In the genomic region with DNA sequence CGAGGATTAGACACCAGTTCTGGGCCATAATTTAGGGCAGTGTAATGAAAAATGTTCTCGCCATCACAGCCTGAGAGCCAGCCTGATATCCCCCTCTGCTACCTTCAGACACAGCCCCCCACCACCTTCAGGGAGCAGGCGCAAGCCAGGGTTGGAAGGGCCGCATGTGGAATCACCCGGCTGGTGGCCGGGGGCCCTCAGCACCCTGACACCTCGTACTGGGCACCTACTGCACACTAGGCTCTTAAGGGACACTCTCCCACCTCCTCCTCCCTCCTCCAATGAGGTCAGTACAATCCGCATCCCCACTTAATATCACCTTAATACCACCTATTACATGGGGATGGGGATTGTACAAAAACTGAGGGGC, we compare ENCODE assay signal across 24 cellular contexts. TPM values are rescaled to one million over a fixed set of nuclear protein-coding genes. Genes with fewer than 3 reads are reported as not detected.
DNase-seq lines count a peak whose midpoint lies in the region; ATAC-seq, FAIRE-seq and TF ChIP-seq lines count a peak whose summit lies in the region.
"Had no signal": no experiment of that assay in that cellular context is flagged by ENCODE, and none has a peak within 500 bp of the region (broad histone marks: within the 10 kb centered on the region; RNA-seq: fewer than 3 reads in every experiment).

No MANE protein-coding gene starts in this region.

- TF ChIP-seq CTCF in natural killer cell (IDR thresholded peaks at IDR 0.05) (no peak), endodermal cell (conservative IDR thresholded peaks at IDR 0.05) (no peak), neural progenitor cell (IDR thresholded peaks at IDR 0.05) (no peak)

- H3K9me3 ChIP-seq in endodermal cell (ENCODE audit: control insufficient read depth, low read length) (peaks cover 5% of the 10 kb centered on the region), neural progenitor cell (ENCODE audit: low read depth) (no peaks in the 10 kb centered on the region)

- H3K9me3 Mint-ChIP-seq in natural killer cell treated with Interleukin-12 subunit alpha and Interleukin-12 subunit beta and Interleukin-15 and Interleukin-18, amount 100 ng/mL, for 72 hours = no peaks in the 10 kb centered on the region
- H3K9me3 Mint-ChIP-seq in natural killer cell = no peaks in the 10 kb centered on the region
- peaks cover 8% of the 10 kb centered on the region for H3K9me3 Mint-ChIP-seq in endodermal cell
- peaks cover 5% of the 10 kb centered on the region for H3K9me3 Mint-ChIP-seq in neural progenitor cell
- H3K9me3 Mint-ChIP-seq in activated CD4-positive, alpha-beta T cell treated with anti-CD3 and anti-CD28 coated beads for 36 hours (ENCODE audit: low read depth) = peaks cover 5% of the 10 kb centered on the region
- H3K9me3 Mint-ChIP-seq: CD4-positive, alpha-beta T cell had no signal

- FAIRE-seq in urothelium cell line (lab: Jason Lieb, UNC) = peak; percentile 9
- FAIRE-seq: A549, GM12891, GM19239, H54 had no signal

- POLR2A ChIA-PET in activated CD4-positive, alpha-beta T cell treated with anti-CD3 and anti-CD28 coated beads for 36 hours (lab: Charles Lee) = no interaction called here

- peaks cover 21% of the 10 kb centered on the region for H3K36me3 ChIP-seq in endodermal cell (ENCODE audit: control insufficient read depth, insufficient read depth, low read length)
- no peaks in the 10 kb centered on the region for H3K36me3 ChIP-seq in neural progenitor cell

- H3K4me3 ChIP-seq in endodermal cell (ENCODE audit: low read length) (no peak overlapping the region), neural progenitor cell (no peak overlapping the region)
- H3K4me3 ChIP-seq: A549, GM23248 had no signal

- no peaks in the 10 kb centered on the region for H3K79me2 ChIP-seq in neural progenitor cell (ENCODE audit: low read depth)

- H3K9ac ChIP-seq in endodermal cell (ENCODE audit: extremely low read depth, low read length, poor library complexity, severe bottlenecking) (no peak overlapping the region), neural progenitor cell (no peak overlapping the region)
- H3K9ac ChIP-seq: GM23248 had no signal

- CTCF ChIA-PET in activated CD4-positive, alpha-beta T cell treated with anti-CD3 and anti-CD28 coated beads for 36 hours (lab: Charles Lee) = no interaction called here

- intact Hi-C loops in natural killer cell (cut with micrococcal nuclease) = no loop called here
- intact Hi-C loops in activated CD4-positive, alpha-beta T cell treated with anti-CD3 and anti-CD28 coated beads for 36 hours (cut with DNase I, micrococcal nuclease) = no loop called here

- no peaks in the 10 kb centered on the region for H3K36me3 Mint-ChIP-seq in natural killer cell treated with Interleukin-12 subunit alpha and Interleukin-12 subunit beta and Interleukin-15 and Interleukin-18, amount 100 ng/mL, for 72 hours
- no peaks in the 10 kb centered on the region for H3K36me3 Mint-ChIP-seq in natural killer cell
- peaks cover 38% of the 10 kb centered on the region for H3K36me3 Mint-ChIP-seq in endodermal cell (ENCODE audit: low read depth)
- peaks cover 38% of the 10 kb centered on the region for H3K36me3 Mint-ChIP-seq in neural progenitor cell
- no peaks in the 10 kb centered on the region for H3K36me3 Mint-ChIP-seq in activated CD4-positive, alpha-beta T cell treated with anti-CD3 and anti-CD28 coated beads for 36 hours (ENCODE audit: low read depth)
- H3K36me3 Mint-ChIP-seq: IgD-negative memory B cell had no signal

- H4K20me1 ChIP-seq in neural progenitor cell (ENCODE audit: low read depth) = peaks cover 19% of the 10 kb centered on the region

- H3K27me3 ChIP-seq in endodermal cell (ENCODE audit: control insufficient read depth, insufficient read depth, low read length, poor library complexity, severe bottlenecking) = peaks cover 41% of the 10 kb centered on the region
- no peaks in the 10 kb centered on the region for H3K27me3 ChIP-seq in neural progenitor cell

- ATAC-seq in natural killer cell treated with Interleukin-12 subunit alpha and Interleukin-12 subunit beta and Interleukin-15 and Interleukin-18, amount 100 ng/mL, for 72 hours = no peak
- ATAC-seq in natural killer cell = no peak
- no peak for ATAC-seq in activated CD4-positive, alpha-beta T cell treated with anti-CD3 and anti-CD28 coated beads for 36 hours
- ATAC-seq: A549 had no signal

- WGBS in endodermal cell (ENCODE audit: insufficient coverage in 1 of 2, insufficient read length in 1 of 2), 2 experiments = 94 to 100% methylated on average over 1 to 8 of the region's 8 CpGs

- no peak overlapping the region for H2AFZ ChIP-seq in neural progenitor cell (replicated peaks)
- H2AFZ ChIP-seq: GM23248 had no signal

- peaks cover 34% of the 10 kb centered on the region for H3F3A ChIP-seq in neural progenitor cell (ENCODE audit: low read depth)

- no peak overlapping the region for H3K4me3 Mint-ChIP-seq in natural killer cell treated with Interleukin-12 subunit alpha and Interleukin-12 subunit beta and Interleukin-15 and Interleukin-18, amount 100 ng/mL, for 72 hours
- H3K4me3 Mint-ChIP-seq in natural killer cell = no peak overlapping the region
- no peak overlapping the region for H3K4me3 Mint-ChIP-seq in endodermal cell
- H3K4me3 Mint-ChIP-seq in neural progenitor cell = peak overlapping the region; percentile 72
- no peak overlapping the region for H3K4me3 Mint-ChIP-seq in activated CD4-positive, alpha-beta T cell treated with anti-CD3 and anti-CD28 coated beads for 36 hours
- H3K4me3 Mint-ChIP-seq: CD4-positive, alpha-beta T cell; HFFc6; IgD-negative memory B cell had no signal

- peak overlapping the region; percentile 63 for H3K4me2 ChIP-seq in neural progenitor cell
- H3K4me2 ChIP-seq: A549 had no signal

- H3K27ac Mint-ChIP-seq in natural killer cell treated with Interleukin-12 subunit alpha and Interleukin-12 subunit beta and Interleukin-15 and Interleukin-18, amount 100 ng/mL, for 72 hours = no peak overlapping the region
- H3K27ac Mint-ChIP-seq in natural killer cell (no peak overlapping the region), endodermal cell (peak overlapping the region; percentile 26), neural progenitor cell (peak overlapping the region; percentile 78)
- H3K27ac Mint-ChIP-seq in activated CD4-positive, alpha-beta T cell treated with anti-CD3 and anti-CD28 coated beads for 36 hours = no peak overlapping the region
- H3K27ac Mint-ChIP-seq: CD4-positive, alpha-beta T cell; HFFc6; IgD-negative memory B cell had no signal

- H3K4me1 Mint-ChIP-seq in natural killer cell treated with Interleukin-12 subunit alpha and Interleukin-12 subunit beta and Interleukin-15 and Interleukin-18, amount 100 ng/mL, for 72 hours (ENCODE audit: low read depth in 2 of 2) = peaks cover 0 to 6% of the 10 kb centered on the region in 2 donors
- H3K4me1 Mint-ChIP-seq in natural killer cell (peaks cover 5 to 6% of the 10 kb centered on the region in 2 donors), endodermal cell (peaks cover 21% of the 10 kb centered on the region), neural progenitor cell (peaks cover 54% of the 10 kb centered on the region)
- H3K4me1 Mint-ChIP-seq in activated CD4-positive, alpha-beta T cell treated with anti-CD3 and anti-CD28 coated beads for 36 hours = no peaks in the 10 kb centered on the region
- H3K4me1 Mint-ChIP-seq: IgD-negative memory B cell had no signal

- DNase-seq in natural killer cell treated with Interleukin-12 subunit alpha and Interleukin-12 subunit beta and Interleukin-15 and Interleukin-18, amount 100 ng/mL, for 72 hours (ENCODE audit: low spot score) = peak; percentile 37
- DNase-seq in natural killer cell (no peak), endodermal cell (no peak), neural progenitor cell (ENCODE audit: low spot score) (no peak), urothelium cell line (ENCODE audit: low spot score) (no peak), NCI-H187 treated with DMSO at 0.1 percent for 48 hours (lab: John Stamatoyannopoulos, UW) (no peak), NOMO-1 (lab: John Stamatoyannopoulos, UW; ENCODE audit: unreplicated experiment in 2 of 2) (no peak)
- no peak for DNase-seq in activated CD4-positive, alpha-beta T cell treated with anti-CD3 and anti-CD28 coated beads for 36 hours
- DNase-seq: AML-193; CD4-positive, alpha-beta T cell; DMS53; DND-41; EL; GM23248; HCEC 1CT; HFFc6 had no signal

- no peak overlapping the region for H3K27ac ChIP-seq in endodermal cell (ENCODE audit: low read depth, low read length)
- H3K27ac ChIP-seq in neural progenitor cell = no peak overlapping the region
- H3K27ac ChIP-seq: 22Rv1, C4-2B, GM23248 had no signal

- H3K4me1 ChIP-seq in endodermal cell (ENCODE audit: control insufficient read depth, insufficient read depth, low read length) (peaks cover 2% of the 10 kb centered on the region), neural progenitor cell (peaks cover 26% of the 10 kb centered on the region)

- peaks cover 10 to 19% of the 10 kb centered on the region in 2 donors for H3K27me3 Mint-ChIP-seq in natural killer cell treated with Interleukin-12 subunit alpha and Interleukin-12 subunit beta and Interleukin-15 and Interleukin-18, amount 100 ng/mL, for 72 hours
- peaks cover 12 to 28% of the 10 kb centered on the region in 2 donors for H3K27me3 Mint-ChIP-seq in natural killer cell (ENCODE audit: low read depth in 2 of 2)
- H3K27me3 Mint-ChIP-seq in endodermal cell (ENCODE audit: insufficient read depth) = peaks cover 5% of the 10 kb centered on the region
- H3K27me3 Mint-ChIP-seq in neural progenitor cell (ENCODE audit: insufficient read depth, low read depth) = peaks cover 6% of the 10 kb centered on the region
- H3K27me3 Mint-ChIP-seq in activated CD4-positive, alpha-beta T cell treated with anti-CD3 and anti-CD28 coated beads for 36 hours = peaks cover 10% of the 10 kb centered on the region

RNA-seq across cellular contexts. Expression of a gene that starts 55.5 kb away (rescaled TPM):
- not detected for total RNA-seq in natural killer cell treated with Interleukin-12 subunit alpha and Interleukin-12 subunit beta and Interleukin-15 and Interleukin-18, amount 100 ng/mL, for 72 hours
- total RNA-seq in natural killer cell (not detected), endodermal cell (10 to 100 TPM; 45.6 to 49.6 TPM), neural progenitor cell (ENCODE audit: low replicate concordance) (11.2 and 31.1 TPM in 2 replicates)
- 50.6 TPM for polyA plus RNA-seq in endodermal cell (2013, experiment 1 of 2)
- polyA plus RNA-seq in endodermal cell (2013, experiment 2 of 2) = 45.7 TPM
- total RNA-seq in activated CD4-positive, alpha-beta T cell treated with anti-CD3 and anti-CD28 coated beads for 36 hours = under 1 TPM in 1 of 2 experiments, not detected in 1; 0.41 TPM
- total RNA-seq: CD4-positive, alpha-beta T cell; GM23248; HFFc6 had no signal
- polyA plus RNA-seq: BJ, GM23248, IgD-negative memory B cell had no signal

Comparison
In these comparisons a context has a peak if more than half of its experiments do, and no peak if none do; other contexts are left out.
1. H3K27ac Mint-ChIP-seq: peak in endodermal cell (single experiment) and neural progenitor cell (single experiment); none in natural killer cell treated with Interleukin-12 subunit alpha and Interleukin-12 subunit beta and Interleukin-15 and Interleukin-18, amount 100 ng/mL, for 72 hours (0 of 2), natural killer cell (0 of 2) and activated CD4-positive, alpha-beta T cell treated with anti-CD3 and anti-CD28 coated beads for 36 hours (single experiment).